Comparison of ENCODE assay signal across 16 cellular contexts in genomic region chr9:131625848-131626670, GRCh38.
A peak's percentile ranks its signal among the peaks of the same experiment; 100 is the strongest.
DNase-seq lines count a peak whose midpoint lies in the region; ATAC-seq and TF ChIP-seq lines count a peak whose summit lies in the region.
"Had no signal": no experiment of that assay in that cellular context is flagged by ENCODE, and none has a peak within 500 bp of the region (broad histone marks: within the 10 kb centered on the region; RNA-seq: fewer than 3 reads in every experiment).

No MANE protein-coding gene starts in this region.

- peaks cover 0 to 61% (median 0%) of the 10 kb centered on the region in 11 experiments; a peak in 4 of 22 replicates for H4K20me1 ChIP-seq in BLaER1 treated with 17β-estradiol and CSF1 and Interleukin-3, amounts not matched to agents 10 nM and 100 nM

- H3K4me2 ChIP-seq in BLaER1 treated with 17β-estradiol and CSF1 and Interleukin-3, amounts not matched to agents 10 nM and 100 nM = peak overlapping the region in 3 of 11 experiments; percentile 81 to 91 (median 86); a peak in 6 of 22 replicates

- H3K4me1 ChIP-seq in BLaER1 treated with 17β-estradiol and CSF1 and Interleukin-3, amounts not matched to agents 10 nM and 100 nM = peaks cover 59 to 100% (median 95%) of the 10 kb centered on the region in 10 experiments

- POLR2A ChIA-PET in activated CD4-positive, alpha-beta memory T cell treated with anti-CD3 and anti-CD28 coated beads, Interleukin-2, amount 10 ng/mL, durations not matched to agents 7 days and 5 days (lab: Charles Lee) = interaction anchor here (1.0 to 2.0 kb wide), 3 partner anchors 23 to 102 kb away, joined by 3 to 4 read pairs (median 4); no protein-coding TSS in a partner anchor

- DNase-seq in ELR (ENCODE audit: low read depth) (peak; percentile 27), natural killer cell (no peak), NCI-H187 treated with DMSO at 0.1 percent for 48 hours (lab: John Stamatoyannopoulos, UW) (no peak), pons (ENCODE audit: low spot score) (no peak), NCI-H1930 (lab: John Stamatoyannopoulos, UW) (no peak)
- peak; percentile 30 for DNase-seq in activated CD4-positive, alpha-beta memory T cell treated with anti-CD3 and anti-CD28 coated beads, Interleukin-2, amount 10 ng/mL, durations not matched to agents 7 days and 5 days
- DNase-seq: activated CD4-positive, alpha-beta T cell treated with anti-CD3 and anti-CD28 coated beads for 48 hours; dermis blood vessel endothelial cell; foreskin melanocyte; naive thymus-derived CD8-positive, alpha-beta T cell; NCI-H1092 treated with DMSO at 0.1 percent for 48 hours; NCI-H524; stimulated activated CD8-positive, alpha-beta memory T cell treated with anti-CD3 and anti-CD28 coated beads, Interleukin-4, amount 100 ng/mL, for 48 hours had no signal

- no peak for TF ChIP-seq CTCF in natural killer cell (IDR thresholded peaks at IDR 0.05)

- peaks cover 0 to 16% (median 0%) of the 10 kb centered on the region in 11 experiments; a peak in 11 of 22 replicates for H3K9me3 ChIP-seq in BLaER1 treated with 17β-estradiol and CSF1 and Interleukin-3, amounts not matched to agents 10 nM and 100 nM (replicated peaks in 1 of 11)

- H3K4me3 ChIP-seq in BLaER1 treated with 17β-estradiol and CSF1 and Interleukin-3, amounts not matched to agents 10 nM and 100 nM = no peak overlapping the region
- H3K4me3 ChIP-seq: SK-N-MC had no signal

- ATAC-seq in natural killer cell = no peak
- no peak for ATAC-seq in activated CD4-positive, CD25-positive, alpha-beta regulatory T cell treated with anti-CD3 and anti-CD28 coated beads, Interleukin-2, amount 50 U/mL, for 24 hours
- ATAC-seq: naive thymus-derived CD8-positive, alpha-beta T cell had no signal

- H3K27ac Mint-ChIP-seq in activated CD4-positive, alpha-beta memory T cell treated with anti-CD3 and anti-CD28 coated beads, Interleukin-2, amount 10 ng/mL, durations not matched to agents 7 days and 5 days = peak overlapping the region; percentile 80
- H3K27ac Mint-ChIP-seq in natural killer cell = peak overlapping the region; percentile 95 to 98

- H3K27me3 ChIP-seq in BLaER1 treated with 17β-estradiol and CSF1 and Interleukin-3, amounts not matched to agents 10 nM and 100 nM = no peaks in the 10 kb centered on the region

- peak overlapping the region in 4 of 11 experiments; percentile 6 to 89 (median 29); a peak in 7 of 22 replicates for H3K9ac ChIP-seq in BLaER1 treated with 17β-estradiol and CSF1 and Interleukin-3, amounts not matched to agents 10 nM and 100 nM

- peaks cover 64 to 99% (median 79%) of the 10 kb centered on the region in 11 experiments for H3K36me3 ChIP-seq in BLaER1 treated with 17β-estradiol and CSF1 and Interleukin-3, amounts not matched to agents 10 nM and 100 nM

- H3K27me3 Mint-ChIP-seq in activated CD4-positive, alpha-beta memory T cell treated with anti-CD3 and anti-CD28 coated beads, Interleukin-2, amount 10 ng/mL, durations not matched to agents 7 days and 5 days = no peaks in the 10 kb centered on the region
- H3K27me3 Mint-ChIP-seq in natural killer cell (ENCODE audit: low read depth in 2 of 2) = no peaks in the 10 kb centered on the region
- H3K27me3 Mint-ChIP-seq: naive thymus-derived CD8-positive, alpha-beta T cell had no signal

- no peak overlapping the region for H3K4me3 Mint-ChIP-seq in activated CD4-positive, alpha-beta memory T cell treated with anti-CD3 and anti-CD28 coated beads, Interleukin-2, amount 10 ng/mL, durations not matched to agents 7 days and 5 days
- H3K4me3 Mint-ChIP-seq in natural killer cell = peak overlapping the region; percentile 4

- no peaks in the 10 kb centered on the region for H3K9me3 Mint-ChIP-seq in activated CD4-positive, alpha-beta memory T cell treated with anti-CD3 and anti-CD28 coated beads, Interleukin-2, amount 10 ng/mL, durations not matched to agents 7 days and 5 days
- H3K9me3 Mint-ChIP-seq in natural killer cell = no peaks in the 10 kb centered on the region
- H3K9me3 Mint-ChIP-seq: naive thymus-derived CD8-positive, alpha-beta T cell had no signal

- peaks cover 65% of the 10 kb centered on the region for H3K4me1 Mint-ChIP-seq in activated CD4-positive, alpha-beta memory T cell treated with anti-CD3 and anti-CD28 coated beads, Interleukin-2, amount 10 ng/mL, durations not matched to agents 7 days and 5 days
- H3K4me1 Mint-ChIP-seq in natural killer cell = peaks cover 42 to 74% of the 10 kb centered on the region in 2 donors

- H3K27ac ChIP-seq in BLaER1 treated with 17β-estradiol and CSF1 and Interleukin-3, amounts not matched to agents 10 nM and 100 nM = peak overlapping the region in 9 of 11 experiments; percentile 13 to 97 (median 27); a peak in 14 of 22 replicates
- H3K27ac ChIP-seq: SK-N-MC had no signal

- intact Hi-C loops in natural killer cell (cut with micrococcal nuclease) = no loop called here

- H3K36me3 Mint-ChIP-seq in activated CD4-positive, alpha-beta memory T cell treated with anti-CD3 and anti-CD28 coated beads, Interleukin-2, amount 10 ng/mL, durations not matched to agents 7 days and 5 days (ENCODE audit: low read depth) = peaks cover 79% of the 10 kb centered on the region
- H3K36me3 Mint-ChIP-seq in natural killer cell = no peaks in the 10 kb centered on the region

- CTCF ChIA-PET in activated CD4-positive, alpha-beta memory T cell treated with anti-CD3 and anti-CD28 coated beads, Interleukin-2, amount 10 ng/mL, durations not matched to agents 7 days and 5 days (lab: Charles Lee) = interaction anchor here (0.6 to 1.8 kb wide), 3 partner anchors 10 to 105 kb away, joined by 3 to 4 read pairs (median 3); no protein-coding TSS in a partner anchor

Comparison
In these comparisons a context has a peak if more than half of its experiments do, and no peak if none do; other contexts are left out.
1. DNase-seq: peak in ELR (single experiment) and activated CD4-positive, alpha-beta memory T cell treated with anti-CD3 and anti-CD28 coated beads, Interleukin-2, amount 10 ng/mL, durations not matched to agents 7 days and 5 days (single experiment); none in natural killer cell (single experiment), NCI-H187 treated with DMSO at 0.1 percent for 48 hours (single experiment), pons (single experiment) and NCI-H1930 (0 of 2).